ENCODE assay signal across 17 cellular contexts in genomic region chr2:1648241-1649102, GRCh38.
A peak's percentile ranks its signal among the peaks of the same experiment; 100 is the strongest.
DNase-seq lines count a peak whose midpoint lies in the region; ATAC-seq and TF ChIP-seq lines count a peak whose summit lies in the region.
"Had no signal": no experiment of that assay in that cellular context is flagged by ENCODE, and none has a peak within 500 bp of the region (broad histone marks: within the 10 kb centered on the region; RNA-seq: fewer than 3 reads in every experiment).

No MANE protein-coding gene starts in this region.

- H4K8ac ChIP-seq in neuronal stem cell (ENCODE audit: low read depth, low read length), result no peak overlapping the region

- H3K36me3 Mint-ChIP-seq in endothelial cell (ENCODE audit: low read depth, unreplicated experiment), result peaks cover 58% of the 10 kb centered on the region
- H3K36me3 Mint-ChIP-seq: CD14-positive monocyte had no signal

- no peaks in the 10 kb centered on the region for H3K9me3 Mint-ChIP-seq in endothelial cell (ENCODE audit: unreplicated experiment)

- H3K79me1 ChIP-seq in neuronal stem cell (ENCODE audit: low read depth, low read length), result peaks cover 8% of the 10 kb centered on the region

- peaks cover 0 to 58% of the 10 kb centered on the region in 2 donors for H3K36me3 ChIP-seq in neuronal stem cell (replicated peaks in 1 of 2; ENCODE audit: control insufficient read depth in 2 of 2, insufficient read depth in 2 of 2, low read length in 2 of 2)
- peaks cover 0 to 31% of the 10 kb centered on the region in 2 donors for H3K36me3 ChIP-seq in vagina
- peaks cover 30 to 46% (median 46%) of the 10 kb centered on the region in 3 donors for H3K36me3 ChIP-seq in tibial artery
- H3K36me3 ChIP-seq: HAP-1 had no signal

- H3K18ac ChIP-seq in neuronal stem cell (ENCODE audit: low read length), result peak overlapping the region; percentile 46

- no peak overlapping the region for H2AK5ac ChIP-seq in neuronal stem cell (ENCODE audit: low read depth, low read length)

- H2AFZ ChIP-seq in neuronal stem cell (ENCODE audit: low read length), result no peak overlapping the region

- TF ChIP-seq POLR2A in vagina (IDR thresholded peaks at IDR 0.05), result no peak

- no peak overlapping the region for H2BK120ac ChIP-seq in neuronal stem cell (ENCODE audit: low read depth, low read length)

- peak; percentile 26 for DNase-seq in left ventricle myocardium superior
- DNase-seq in right cardiac atrium, result no peak
- DNase-seq in endothelial cell (ENCODE audit: low spot score), result no peak
- no peak for DNase-seq in neuronal stem cell (ENCODE audit: low spot score)
- DNase-seq in vagina (ENCODE audit: extremely low spot score in 2 of 2), result peak; percentile 65 to 88
- no peak for DNase-seq in HT-29 (ENCODE audit: low spot score)
- DNase-seq in tibial artery, result no peak
- DNase-seq: COR-L47, DMS53, MV-4-11, NCI-H1436, NCI-H2081, NCI-H510A treated with DMSO at 0.1 percent for 48 hours had no signal

- no peak for ATAC-seq in left ventricle myocardium superior
- no peak for ATAC-seq in right cardiac atrium
- ATAC-seq in GM21723 (IDR thresholded peaks at IDR 0.05; ENCODE audit: unreplicated experiment), result no peak
- ATAC-seq: A549 had no signal

- H2BK12ac ChIP-seq in neuronal stem cell (ENCODE audit: low read length), result no peak overlapping the region

- H3K27ac ChIP-seq in right cardiac atrium (ENCODE audit: low read length), result no peak overlapping the region
- no peak overlapping the region for H3K27ac ChIP-seq in neuronal stem cell (replicated peaks; ENCODE audit: low read length)
- H3K27ac ChIP-seq in vagina, result no peak overlapping the region
- no peak overlapping the region for H3K27ac ChIP-seq in tibial artery
- H3K27ac ChIP-seq: A549 had no signal

- H2BK15ac ChIP-seq in neuronal stem cell (ENCODE audit: low read length), result peak overlapping the region; percentile 32

- H3K14ac ChIP-seq in neuronal stem cell (ENCODE audit: low read length), result no peak overlapping the region

- H3K27me3 Mint-ChIP-seq in endothelial cell (ENCODE audit: unreplicated experiment), result peaks cover 19% of the 10 kb centered on the region

- no peak overlapping the region for H3K9ac ChIP-seq in neuronal stem cell (ENCODE audit: low read depth, low read length, poor library complexity)

- peaks cover 13% of the 10 kb centered on the region for H3K4me1 ChIP-seq in right cardiac atrium (ENCODE audit: control insufficient read depth, insufficient read depth, low read length)
- no peaks in the 10 kb centered on the region for H3K4me1 ChIP-seq in neuronal stem cell (ENCODE audit: control insufficient read depth in 2 of 2, insufficient read depth in 1 of 2, low read depth in 1 of 2, low read length in 2 of 2)
- H3K4me1 ChIP-seq in vagina, result peaks cover 13% of the 10 kb centered on the region
- peaks cover 0 to 41% (median 29%) of the 10 kb centered on the region in 4 donors for H3K4me1 ChIP-seq in tibial artery
- H3K4me1 ChIP-seq: HAP-1 had no signal

- peaks cover 22% of the 10 kb centered on the region for H3K4me1 Mint-ChIP-seq in endothelial cell (ENCODE audit: unreplicated experiment)
- H3K4me1 Mint-ChIP-seq: CD14-positive monocyte had no signal

- H3K4me3 ChIP-seq in right cardiac atrium (ENCODE audit: low read length) (no peak overlapping the region), neuronal stem cell (ENCODE audit: low read length in 2 of 2) (no peak overlapping the region), vagina (no peak overlapping the region), tibial artery (no peak overlapping the region)
- H3K4me3 ChIP-seq: A549, HAP-1 had no signal

- no peak overlapping the region for H3K4me2 ChIP-seq in neuronal stem cell (ENCODE audit: insufficient read depth, low read length, poor library complexity, severe bottlenecking)
- H3K4me2 ChIP-seq: A549 had no signal

- 96% methylated on average over 67 of the region's 67 CpGs for WGBS in right cardiac atrium
- WGBS in neuronal stem cell (ENCODE audit: extremely low coverage in 2 of 2, insufficient read length in 2 of 2, insufficient replicate concordance in 1 of 2), 2 donors, result no CpG with 5 or more reads among the region's 67 CpGs

- no peak overlapping the region for H3K4ac ChIP-seq in neuronal stem cell (ENCODE audit: low read length)

- no peak for TF ChIP-seq CTCF in endothelial cell (IDR thresholded peaks at IDR 0.05; ENCODE audit: unreplicated experiment)
- no peak for TF ChIP-seq CTCF in vagina (IDR thresholded peaks at IDR 0.05)
- no peak for TF ChIP-seq CTCF in tibial artery (IDR thresholded peaks at IDR 0.05)

- intact Hi-C loops in left ventricle myocardium superior (cut with micrococcal nuclease) (no loop called here), right cardiac atrium (cut with DNase I) (no loop called here), vagina (cut with DNase I) (no loop called here), tibial artery (cut with DNase I; ENCODE audit: low total_unique reads) (loop anchor here (5.0 kb wide), 1 partner anchor 169 kb away; no protein-coding TSS in a partner anchor)

- peak overlapping the region; percentile 77 for H3K23ac ChIP-seq in neuronal stem cell (ENCODE audit: low read depth, low read length, poor library complexity)

- H2BK5ac ChIP-seq in neuronal stem cell (ENCODE audit: low read length), result no peak overlapping the region

- peak overlapping the region; percentile 0 for H3K27ac Mint-ChIP-seq in endothelial cell (ENCODE audit: unreplicated experiment)
- H3K27ac Mint-ChIP-seq: CD14-positive monocyte had no signal

- H3K9me3 ChIP-seq in right cardiac atrium (ENCODE audit: control insufficient read depth, low read length), result no peaks in the 10 kb centered on the region
- H3K9me3 ChIP-seq in neuronal stem cell (replicated peaks in 1 of 2; ENCODE audit: control insufficient read depth in 2 of 2, insufficient read depth in 1 of 2, low read depth in 1 of 2, low read length in 2 of 2), result peaks cover 0 to 2% of the 10 kb centered on the region in 2 donors
- no peaks in the 10 kb centered on the region for H3K9me3 ChIP-seq in vagina
- no peaks in the 10 kb centered on the region for H3K9me3 ChIP-seq in tibial artery
- H3K9me3 ChIP-seq: A549, HAP-1 had no signal

- H4K91ac ChIP-seq in neuronal stem cell (ENCODE audit: low read depth, low read length, poor library complexity), result no peak overlapping the region

- H3K4me3 Mint-ChIP-seq in endothelial cell (ENCODE audit: unreplicated experiment), result peak overlapping the region; percentile 17
- H3K4me3 Mint-ChIP-seq: CD14-positive monocyte had no signal

- H3K27me3 ChIP-seq in right cardiac atrium (ENCODE audit: control insufficient read depth, insufficient read depth) (no peaks in the 10 kb centered on the region), neuronal stem cell (ENCODE audit: control insufficient read depth in 3 of 3, insufficient read depth in 3 of 3, low read depth in 1 of 3, low read length in 3 of 3) (no peaks in the 10 kb centered on the region), vagina (no peaks in the 10 kb centered on the region), tibial artery (no peaks in the 10 kb centered on the region)

Comparison
In these comparisons a context has a peak if more than half of its experiments do, and no peak if none do; other contexts are left out.
1. DNase-seq: peak in left ventricle myocardium superior (single experiment) and vagina (2 of 2); none in right cardiac atrium (0 of 3), endothelial cell (single experiment), neuronal stem cell (single experiment), HT-29 (single experiment) and tibial artery (0 of 2).